In the genomic region with DNA sequence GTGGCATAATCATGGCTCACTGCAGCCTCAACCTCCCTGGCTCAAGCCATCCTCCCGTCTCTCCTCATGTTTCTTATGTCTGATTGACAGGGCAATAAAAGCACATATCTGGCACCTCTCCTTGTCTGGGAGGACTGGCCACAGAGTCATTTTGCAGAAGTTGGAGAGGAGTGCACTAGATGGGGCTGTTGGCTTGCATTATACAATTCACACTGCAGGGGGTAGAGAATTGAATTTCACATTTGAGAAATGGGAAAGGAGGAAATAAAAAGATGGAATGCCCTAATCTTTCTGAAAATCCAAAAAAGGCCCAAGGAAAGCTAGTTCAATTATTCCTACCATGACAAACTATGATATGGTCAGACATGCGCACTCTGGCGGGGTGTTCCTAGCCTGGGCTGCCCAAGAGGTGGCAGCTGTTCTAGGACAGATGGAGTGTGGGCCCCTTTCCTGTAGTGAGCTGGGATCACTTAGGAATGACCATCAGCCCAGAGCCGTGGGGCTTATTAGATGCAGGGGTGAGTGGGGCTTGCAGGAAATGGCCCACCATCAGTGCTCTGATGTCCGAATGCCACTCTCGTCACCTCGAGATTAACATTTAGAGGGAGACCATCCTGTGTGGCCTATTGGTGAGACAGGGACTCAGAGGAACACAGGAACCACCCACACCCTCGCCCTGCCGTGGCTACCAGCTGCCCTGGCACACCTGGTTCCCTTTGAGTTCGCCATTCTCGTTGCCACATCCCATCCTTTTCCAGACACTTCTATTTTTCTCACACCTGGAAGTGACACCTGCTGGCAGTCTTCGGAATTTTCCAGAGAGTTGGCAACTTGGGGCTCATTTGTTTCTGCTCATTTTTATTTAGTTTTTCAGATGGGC, we compare ENCODE assay signal across 8 cellular contexts. TPM values are rescaled to one million over a fixed set of nuclear protein-coding genes. Genes with fewer than 3 reads are reported as not detected.
DNase-seq lines count a peak whose midpoint lies in the region; ATAC-seq and TF ChIP-seq lines count a peak whose summit lies in the region.

No MANE protein-coding gene starts in this region.

- TF ChIP-seq CTCF in astrocyte of the spinal cord (IDR thresholded peaks at IDR 0.05; ENCODE audit: low read depth, low read length): peak; percentile 64

- CTCF ChIA-PET in CD8-positive, alpha-beta memory T cell (lab: Charles Lee): no interaction called here

- H3K4me3 ChIP-seq in astrocyte of the spinal cord (ENCODE audit: low read depth, low read length): no peak overlapping the region
- no peak overlapping the region for H3K4me3 ChIP-seq in CD8-positive, alpha-beta memory T cell (ENCODE audit: low read length)

- intact Hi-C loops in Right ventricle myocardium inferior (cut with DNase I): loop anchor here (5.0 kb wide), 1 partner anchor 65 kb away; no protein-coding TSS in a partner anchor
- intact Hi-C loops in cardiac septum (cut with DNase I): no loop called here

- H3K4me1 Mint-ChIP-seq in CD8-positive, alpha-beta memory T cell: no peaks in the 10 kb centered on the region

- no peaks in the 10 kb centered on the region for H3K9me3 ChIP-seq in CD8-positive, alpha-beta memory T cell (ENCODE audit: low read length)

- H3K4me3 Mint-ChIP-seq in CD8-positive, alpha-beta memory T cell: no peak overlapping the region

- POLR2A ChIA-PET in CD8-positive, alpha-beta memory T cell (lab: Charles Lee): no interaction called here

- H3K36me3 Mint-ChIP-seq in CD8-positive, alpha-beta memory T cell: no peaks in the 10 kb centered on the region

- no peak overlapping the region for H3K27ac Mint-ChIP-seq in CD8-positive, alpha-beta memory T cell

- in situ Hi-C loops in astrocyte of the spinal cord (cut with HindIII; ENCODE audit: low sequenced_read_pairs): no loop called here

- ATAC-seq in Right ventricle myocardium inferior (peak; percentile 87), GM21576 (IDR thresholded peaks at IDR 0.05; ENCODE audit: unreplicated experiment) (no peak), GM19035 (IDR thresholded peaks at IDR 0.05; ENCODE audit: unreplicated experiment) (no peak)

- peaks cover 0 to 2% (median 0%) of the 10 kb centered on the region in 5 donors for H3K9me3 Mint-ChIP-seq in CD8-positive, alpha-beta memory T cell

- H3K4me1 ChIP-seq in CD8-positive, alpha-beta memory T cell (ENCODE audit: insufficient read depth, low read length): no peaks in the 10 kb centered on the region

- H3K27me3 Mint-ChIP-seq in CD8-positive, alpha-beta memory T cell: peaks cover 9 to 13% of the 10 kb centered on the region in 2 donors

- no peaks in the 10 kb centered on the region for H3K36me3 ChIP-seq in CD8-positive, alpha-beta memory T cell (ENCODE audit: insufficient read depth, low read length)

- no peak for DNase-seq in Right ventricle myocardium inferior (ENCODE audit: missing footprints)
- no peak for DNase-seq in cardiac septum (ENCODE audit: low spot score)
- peak; percentile 88 for DNase-seq in NCI-H1694 treated with DMSO at 0.1 percent for 48 hours (lab: John Stamatoyannopoulos, UW)
- DNase-seq in astrocyte of the spinal cord (ENCODE audit: low read depth, low spot score): peak; percentile 72
- DNase-seq in iris pigment epithelial cell (ENCODE audit: low read depth): peak; percentile 60
- no peak for DNase-seq in CD8-positive, alpha-beta memory T cell

- H3K27ac ChIP-seq in CD8-positive, alpha-beta memory T cell (ENCODE audit: low read depth, low read length): no peak overlapping the region

- no peaks in the 10 kb centered on the region for H3K27me3 ChIP-seq in CD8-positive, alpha-beta memory T cell (ENCODE audit: insufficient read depth, low read length, poor library complexity, severe bottlenecking)

RNA-seq across cellular contexts. Expression of gene ANKRD18A, which starts 21.8 kb away (rescaled TPM):
- total RNA-seq in Right ventricle myocardium inferior (2.9 TPM), cardiac septum (3.0 TPM)
- 1 to 10 TPM in 1 of 2 experiments, under 1 TPM in 1; 0.79 to 2.1 TPM for total RNA-seq in CD8-positive, alpha-beta memory T cell
- 0.49 TPM for polyA plus RNA-seq in CD8-positive, alpha-beta memory T cell

Comparison
In these comparisons a context has a peak if more than half of its experiments do, and no peak if none do; other contexts are left out.
1. DNase-seq: peak in NCI-H1694 treated with DMSO at 0.1 percent for 48 hours (single experiment), astrocyte of the spinal cord (single experiment) and iris pigment epithelial cell (single experiment); none in Right ventricle myocardium inferior (single experiment), cardiac septum (single experiment) and CD8-positive, alpha-beta memory T cell (0 of 5).